In genomic region chr2:101150306-101151140, GRCh38 we compare ENCODE assay signal across 8 cellular contexts. TPM values are rescaled to one million over a fixed set of nuclear protein-coding genes. Genes with fewer than 3 reads are reported as not detected.
DNase-seq lines count a peak whose midpoint lies in the region; ATAC-seq and TF ChIP-seq lines count a peak whose summit lies in the region.

No MANE protein-coding gene starts in this region.

- no peaks in the 10 kb centered on the region for H3K9me3 Mint-ChIP-seq in activated T-cell treated with anti-CD3 and anti-CD28 coated beads, Interleukin-2, amount 50 U/mL, for 24 hours
- no peaks in the 10 kb centered on the region for H3K9me3 Mint-ChIP-seq in osteocyte (ENCODE audit: unreplicated experiment)

- H3K4me3 Mint-ChIP-seq in activated T-cell treated with anti-CD3 and anti-CD28 coated beads, Interleukin-2, amount 50 U/mL, for 24 hours, result peak overlapping the region; percentile 69
- peak overlapping the region; percentile 80 for H3K4me3 Mint-ChIP-seq in osteocyte (ENCODE audit: unreplicated experiment)

- ATAC-seq in GM18868 (IDR thresholded peaks at IDR 0.05; ENCODE audit: unreplicated experiment) (peak; percentile 35), GM21526 (IDR thresholded peaks at IDR 0.05; ENCODE audit: low FRiP score, unreplicated experiment) (no peak), GM18520 (IDR thresholded peaks at IDR 0.05; ENCODE audit: unreplicated experiment) (no peak)

- no peak for TF ChIP-seq CTCF in osteocyte (IDR thresholded peaks at IDR 0.05)

- H3K4me1 Mint-ChIP-seq in activated T-cell treated with anti-CD3 and anti-CD28 coated beads, Interleukin-2, amount 50 U/mL, for 24 hours (ENCODE audit: low read depth), result peaks cover 21% of the 10 kb centered on the region
- peaks cover 38% of the 10 kb centered on the region for H3K4me1 Mint-ChIP-seq in osteocyte (ENCODE audit: unreplicated experiment)

- H3K27ac Mint-ChIP-seq in activated T-cell treated with anti-CD3 and anti-CD28 coated beads, Interleukin-2, amount 50 U/mL, for 24 hours, result no peak overlapping the region
- H3K27ac Mint-ChIP-seq in osteocyte (ENCODE audit: unreplicated experiment), result peak overlapping the region; percentile 28

- DNase-seq in ACHN, result peak; percentile 33
- no peak for DNase-seq in Jurkat, Clone E6-1 (ENCODE audit: low read depth, low spot score)
- peak; percentile 56 for DNase-seq in activated T-cell treated with anti-CD3 and anti-CD28 coated beads, Interleukin-2, amount 50 U/mL, for 24 hours
- peak; percentile 40 for DNase-seq in glomerular visceral epithelial cell (ENCODE audit: extremely low spot score)
- no peak for DNase-seq in osteocyte (ENCODE audit: extremely low spot score, unreplicated experiment)

- no peaks in the 10 kb centered on the region for H3K36me3 Mint-ChIP-seq in activated T-cell treated with anti-CD3 and anti-CD28 coated beads, Interleukin-2, amount 50 U/mL, for 24 hours (ENCODE audit: low read depth)
- H3K36me3 Mint-ChIP-seq in osteocyte (ENCODE audit: unreplicated experiment), result peaks cover 2% of the 10 kb centered on the region

- in situ Hi-C loops in ACHN (cut with HindIII; ENCODE audit: low pct_ligation_motif_present, low pct_unique_long_range_greater_than_20kb, low sequenced_read_pairs), result no loop called here

- H3K27me3 Mint-ChIP-seq in activated T-cell treated with anti-CD3 and anti-CD28 coated beads, Interleukin-2, amount 50 U/mL, for 24 hours, result peaks cover 33% of the 10 kb centered on the region
- H3K27me3 Mint-ChIP-seq in osteocyte (ENCODE audit: unreplicated experiment), result no peaks in the 10 kb centered on the region

- peak overlapping the region; percentile 56 for H3K4me3 ChIP-seq in Jurkat, Clone E6-1 (ENCODE audit: low read length)

RNA-seq across cellular contexts. Expression of gene TBC1D8, which starts 0.7 kb away (rescaled TPM):
- 17.8 TPM for polyA plus RNA-seq in Jurkat, Clone E6-1 (2012; ENCODE audit: insufficient read depth, insufficient read length)
- total RNA-seq in osteocyte, result 15.2 and 16.3 TPM in 2 replicates

Comparison
In these comparisons a context has a peak if more than half of its experiments do, and no peak if none do; other contexts are left out.
1. DNase-seq: peak in ACHN (single experiment), activated T-cell treated with anti-CD3 and anti-CD28 coated beads, Interleukin-2, amount 50 U/mL, for 24 hours (single experiment) and glomerular visceral epithelial cell (single experiment); none in Jurkat, Clone E6-1 (single experiment) and osteocyte (single experiment).